1 cellular context compared by ENCODE assay signal in genomic region chr5:34667705-34668104, GRCh38.
TF ChIP-seq lines count a peak whose summit lies in the region.

No MANE protein-coding gene starts in this region.

TF ChIP-seq in IMR-90, 13 proteins besides CTCF, POLR2A, EP300 and RAD21:
- TF ChIP-seq USF2 (IDR thresholded peaks at IDR 0.05; ENCODE audit: low read depth, low read length) = no peak
- no peak for TF ChIP-seq FOS (IDR thresholded peaks at IDR 0.05; ENCODE audit: low read depth, low read length)
- TF ChIP-seq RFX5 (IDR thresholded peaks at IDR 0.05; ENCODE audit: low read depth, low read length) = no peak
- no peak for TF ChIP-seq ELK1 (IDR thresholded peaks at IDR 0.05; ENCODE audit: borderline replicate concordance, low read depth, low read length)
- TF ChIP-seq NFE2L2 (IDR thresholded peaks at IDR 0.05; ENCODE audit: low read depth, low read length) = no peak
- no peak for TF ChIP-seq RCOR1 (IDR thresholded peaks at IDR 0.05; ENCODE audit: insufficient replicate concordance, low read length)
- no peak for TF ChIP-seq MAZ (IDR thresholded peaks at IDR 0.05; ENCODE audit: borderline replicate concordance, low read depth, low read length)
- TF ChIP-seq MXI1 (IDR thresholded peaks at IDR 0.05; ENCODE audit: borderline replicate concordance, low read depth, low read length) = no peak
- TF ChIP-seq CEBPB (IDR thresholded peaks at IDR 0.05; ENCODE audit: low read depth, low read length) = no peak
- TF ChIP-seq BHLHE40 (IDR thresholded peaks at IDR 0.05; ENCODE audit: low read depth, low read length) = no peak
- TF ChIP-seq SMC3 (IDR thresholded peaks at IDR 0.05; ENCODE audit: low read depth, low read length) = no peak
